Comparison of ENCODE assay signal across 7 cellular contexts in genomic region chr18:63157293-63158011, GRCh38.
DNase-seq lines count a peak whose midpoint lies in the region; ATAC-seq and TF ChIP-seq lines count a peak whose summit lies in the region.

No MANE protein-coding gene starts in this region.

- ATAC-seq in HG03045 (IDR thresholded peaks at IDR 0.05; ENCODE audit: unreplicated experiment): peak; percentile 18
- peak; percentile 1 for ATAC-seq in activated CD8-positive, alpha-beta T cell treated with anti-CD3 and anti-CD28 coated beads for 36 hours
- ATAC-seq in stimulated activated effector memory CD8-positive, alpha-beta T cell treated with anti-CD3 and anti-CD28 coated beads, Interleukin-12 subunit alpha, Interleukin-12 subunit beta, amount 100 ng/mL, for 72 hours: no peak
- no peak for ATAC-seq in left ventricle myocardium superior
- no peak for ATAC-seq in HG03039 (IDR thresholded peaks at IDR 0.05; ENCODE audit: unreplicated experiment)

- peak; percentile 61 for DNase-seq in activated CD8-positive, alpha-beta T cell treated with anti-CD3 and anti-CD28 coated beads for 36 hours
- no peak for DNase-seq in stimulated activated effector memory CD8-positive, alpha-beta T cell treated with anti-CD3 and anti-CD28 coated beads, Interleukin-12 subunit alpha, Interleukin-12 subunit beta, amount 100 ng/mL, for 72 hours (ENCODE audit: low spot score in 2 of 2)
- DNase-seq in left ventricle myocardium superior (no peak), OCI-M1 (lab: John Stamatoyannopoulos, UW) (no peak)

- H3K4me3 Mint-ChIP-seq in activated CD8-positive, alpha-beta T cell treated with anti-CD3 and anti-CD28 coated beads for 36 hours: peak overlapping the region; percentile 85
- H3K4me3 Mint-ChIP-seq in stimulated activated effector memory CD8-positive, alpha-beta T cell treated with anti-CD3 and anti-CD28 coated beads, Interleukin-12 subunit alpha, Interleukin-12 subunit beta, amount 100 ng/mL, for 72 hours: peak overlapping the region; percentile 71

- CTCF ChIA-PET in activated CD8-positive, alpha-beta T cell treated with anti-CD3 and anti-CD28 coated beads for 36 hours (lab: Charles Lee): interaction anchor here (0.9 to 2.0 kb wide), 8 partner anchors 19 to 162 kb away, joined by 3 to 10 read pairs (median 3); partner anchors contain the start of gene BCL2

- intact Hi-C loops in activated CD8-positive, alpha-beta T cell treated with anti-CD3 and anti-CD28 coated beads for 36 hours (cut with micrococcal nuclease): loop anchor here (2.0 to 10.0 kb wide), 3 partner anchors 53 to 145 kb away; no protein-coding TSS in a partner anchor
- intact Hi-C loops in left ventricle myocardium superior (cut with micrococcal nuclease): loop anchor here (10.0 kb wide), 1 partner anchor 133 kb away; no protein-coding TSS in a partner anchor

- no peaks in the 10 kb centered on the region for H3K9me3 Mint-ChIP-seq in activated CD8-positive, alpha-beta T cell treated with anti-CD3 and anti-CD28 coated beads for 36 hours
- H3K9me3 Mint-ChIP-seq in stimulated activated effector memory CD8-positive, alpha-beta T cell treated with anti-CD3 and anti-CD28 coated beads, Interleukin-12 subunit alpha, Interleukin-12 subunit beta, amount 100 ng/mL, for 72 hours: no peaks in the 10 kb centered on the region

- H3K27me3 Mint-ChIP-seq in activated CD8-positive, alpha-beta T cell treated with anti-CD3 and anti-CD28 coated beads for 36 hours: no peaks in the 10 kb centered on the region

- peak overlapping the region; percentile 99 for H3K27ac Mint-ChIP-seq in activated CD8-positive, alpha-beta T cell treated with anti-CD3 and anti-CD28 coated beads for 36 hours
- peak overlapping the region; percentile 96 for H3K27ac Mint-ChIP-seq in stimulated activated effector memory CD8-positive, alpha-beta T cell treated with anti-CD3 and anti-CD28 coated beads, Interleukin-12 subunit alpha, Interleukin-12 subunit beta, amount 100 ng/mL, for 72 hours

- peaks cover 98% of the 10 kb centered on the region for H3K4me1 Mint-ChIP-seq in activated CD8-positive, alpha-beta T cell treated with anti-CD3 and anti-CD28 coated beads for 36 hours (ENCODE audit: low read depth)
- peaks cover 99% of the 10 kb centered on the region for H3K4me1 Mint-ChIP-seq in stimulated activated effector memory CD8-positive, alpha-beta T cell treated with anti-CD3 and anti-CD28 coated beads, Interleukin-12 subunit alpha, Interleukin-12 subunit beta, amount 100 ng/mL, for 72 hours

- H3K36me3 Mint-ChIP-seq in activated CD8-positive, alpha-beta T cell treated with anti-CD3 and anti-CD28 coated beads for 36 hours (ENCODE audit: low read depth): peaks cover 73% of the 10 kb centered on the region
- H3K36me3 Mint-ChIP-seq in stimulated activated effector memory CD8-positive, alpha-beta T cell treated with anti-CD3 and anti-CD28 coated beads, Interleukin-12 subunit alpha, Interleukin-12 subunit beta, amount 100 ng/mL, for 72 hours: peaks cover 100% of the 10 kb centered on the region

- peak; percentile 46 for TF ChIP-seq POLR2A in GM19099 (IDR thresholded peaks at IDR 0.05; ENCODE audit: extremely low read depth, insufficient read length, low read depth)

- POLR2A ChIA-PET in activated CD8-positive, alpha-beta T cell treated with anti-CD3 and anti-CD28 coated beads for 36 hours (lab: Charles Lee): interaction anchor here (0.9 to 8.0 kb wide), 14 partner anchors 15 to 163 kb away, joined by 3 to 68 read pairs (median 7); partner anchors contain the start of gene BCL2

- no peak for TF ChIP-seq CTCF in activated CD8-positive, alpha-beta T cell treated with anti-CD3 and anti-CD28 coated beads for 36 hours (IDR thresholded peaks at IDR 0.05)

Comparison
In these comparisons a context has a peak if more than half of its experiments do, and no peak if none do; other contexts are left out.
1. ATAC-seq: peak in HG03045 (single experiment) and activated CD8-positive, alpha-beta T cell treated with anti-CD3 and anti-CD28 coated beads for 36 hours (single experiment); none in stimulated activated effector memory CD8-positive, alpha-beta T cell treated with anti-CD3 and anti-CD28 coated beads, Interleukin-12 subunit alpha, Interleukin-12 subunit beta, amount 100 ng/mL, for 72 hours (single experiment), left ventricle myocardium superior (single experiment) and HG03039 (single experiment).